In genomic region chr18:4802296-4802695, GRCh38 we compare ENCODE assay signal across 28 cellular contexts.
"Had no signal": no experiment of that assay in that cellular context is flagged by ENCODE, and none has a peak within 500 bp of the region (broad histone marks: within the 10 kb centered on the region; RNA-seq: fewer than 3 reads in every experiment).

No MANE protein-coding gene starts in this region.

- H3K27ac ChIP-seq: ascending aorta, cardiac muscle cell, VCaP had no signal

- DNase-seq: activated B cell treated with CpG ODN at 0.5 μM for 24 hours; activated CD4-positive, alpha-beta memory T cell treated with anti-CD3 and anti-CD28 coated beads for 36 hours; activated CD4-positive, alpha-beta T cell treated with anti-CD3 and anti-CD28 coated beads for 4 hours; activated CD4-positive, alpha-beta T cell treated with anti-CD3 and anti-CD28 coated beads, Interleukin-2, amount 10 ng/mL, durations not matched to agents 24 days and 14 days; activated CD4-positive, alpha-beta T cell treated with anti-CD3 and anti-CD28 coated beads, Interleukin-2, amount 50 U/mL, for 1 hour; activated CD4-positive, alpha-beta T cell treated with anti-CD3 and anti-CD28 coated beads, Interleukin-2, amount 50 U/mL, for 4 hours; activated CD4-positive, CD25-positive, alpha-beta regulatory T cell treated with anti-CD3 and anti-CD28 coated beads, Interleukin-2, amount 50 U/mL, for 72 hours; activated CD8-positive, alpha-beta memory T cell treated with anti-CD3 and anti-CD28 coated beads, Interleukin-2, amount 10 ng/mL, durations not matched to agents 7 days and 5 days; activated CD8-positive, alpha-beta memory T cell treated with anti-CD3 and anti-CD28 coated beads, Interleukin-2, amount 50 U/mL, for 48 hours; activated CD8-positive, alpha-beta T cell treated with anti-CD3 and anti-CD28 coated beads for 36 hours; activated effector memory CD4-positive, alpha-beta T cell treated with Interleukin-2 at 50 U/mL for 16 hours; activated gamma-delta T cell; activated naive CD4-positive, alpha-beta T cell treated with anti-CD3 and anti-CD28 coated beads, Interleukin-2, amount 10 ng/mL, durations not matched to agents 7 days and 5 days; activated naive CD4-positive, alpha-beta T cell treated with Interleukin-2 at 50 U/mL for 16 hours; activated naive CD8-positive, alpha-beta T cell treated with anti-CD3 and anti-CD28 coated beads, Interleukin-2, amount 10 ng/mL, durations not matched to agents 7 days and 5 days; activated naive CD8-positive, alpha-beta T cell treated with anti-CD3 and anti-CD28 coated beads, Interleukin-2, amount 50 U/mL, for 24 hours; activated T-cell treated with anti-CD3 and anti-CD28 coated beads, Interleukin-2, amount 50 U/mL, for 24 hours; activated T-cell treated with anti-CD3 and anti-CD28 coated beads, Interleukin-2, amount 50 U/mL, for 48 hours; amygdala; anterior cingulate cortex; caudate nucleus; cerebellar nuclear complex; T-helper 1 cell; T-helper 2 cell; T-helper 9 cell had no signal

- H3K36me3 ChIP-seq: ascending aorta, cardiac muscle cell had no signal

- H3K4me3 ChIP-seq: ascending aorta, cardiac muscle cell had no signal

- H3K27me3 ChIP-seq: ascending aorta, cardiac muscle cell had no signal

- ATAC-seq: activated CD8-positive, alpha-beta memory T cell treated with anti-CD3 and anti-CD28 coated beads, Interleukin-2, amount 10 ng/mL, durations not matched to agents 7 days and 5 days; activated CD8-positive, alpha-beta T cell treated with anti-CD3 and anti-CD28 coated beads for 36 hours; activated naive CD8-positive, alpha-beta T cell treated with anti-CD3 and anti-CD28 coated beads, Interleukin-2, amount 50 U/mL, for 24 hours had no signal
